In the genomic region with DNA sequence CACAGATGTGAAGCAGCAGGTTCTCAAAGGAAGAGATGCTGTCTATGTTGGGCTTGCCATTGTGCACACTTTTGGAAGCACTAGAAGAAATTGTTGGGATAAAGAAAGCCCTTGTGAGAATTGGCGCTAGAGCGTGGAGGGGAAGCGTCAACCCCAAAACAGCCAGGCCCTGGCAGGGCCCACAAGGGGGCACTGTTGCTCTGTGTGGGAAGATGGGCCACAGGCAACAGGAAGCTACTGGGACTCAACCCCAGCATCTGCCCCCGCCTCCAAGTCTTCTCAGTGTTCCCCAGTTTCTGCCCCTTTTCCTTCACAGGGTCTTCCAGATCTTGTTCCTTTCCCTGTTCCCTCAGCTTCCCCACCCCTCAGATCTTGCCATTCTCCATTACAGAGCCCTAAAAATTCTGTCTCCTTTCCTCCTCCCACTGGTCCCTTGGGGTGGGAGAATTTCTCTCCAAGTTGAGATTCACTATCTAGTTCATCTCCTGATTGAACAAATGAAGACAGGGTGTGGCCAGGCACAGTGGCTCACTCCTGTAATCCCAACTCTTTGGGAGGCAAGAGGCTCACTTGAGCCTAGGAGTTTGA, we compare ENCODE assay signal across 9 cellular contexts.
DNase-seq lines count a peak whose midpoint lies in the region; ATAC-seq, FAIRE-seq and TF ChIP-seq lines count a peak whose summit lies in the region.
"Had no signal": no experiment of that assay in that cellular context is flagged by ENCODE, and none has a peak within 500 bp of the region (broad histone marks: within the 10 kb centered on the region; RNA-seq: fewer than 3 reads in every experiment).

No MANE protein-coding gene starts in this region.

- H4K8ac ChIP-seq in H1 (ENCODE audit: extremely low read depth, insufficient read depth, low read length), result no peak overlapping the region

- H4K5ac ChIP-seq in H1 (ENCODE audit: insufficient read length, low read depth, low read length), result no peak overlapping the region

- FAIRE-seq in H54 (lab: Jason Lieb, UNC), result peak; percentile 67
- peak; percentile 92 for FAIRE-seq in H1 (lab: Jason Lieb, UNC)
- FAIRE-seq: colon had no signal

- TF ChIP-seq POLR2A in H54 (IDR thresholded peaks at IDR 0.05; ENCODE audit: low read depth, low read length) (no peak), H1 (IDR thresholded peaks at IDR 0.05; ENCODE audit: control extremely low read depth in 1 of 2, low read depth in 2 of 2, low read length in 2 of 2) (no peak)

- TF ChIP-seq EP300 in H1 (IDR thresholded peaks at IDR 0.05; ENCODE audit: borderline replicate concordance in 1 of 2, low read depth in 2 of 2, low read length in 2 of 2), result no peak

- H3K4me3 Mint-ChIP-seq in activated CD4-positive, alpha-beta memory T cell treated with anti-CD3 and anti-CD28 coated beads for 36 hours, result no peak overlapping the region

- no peaks in the 10 kb centered on the region for H3K36me3 Mint-ChIP-seq in activated CD4-positive, alpha-beta memory T cell treated with anti-CD3 and anti-CD28 coated beads for 36 hours

- no peaks in the 10 kb centered on the region for H3K36me3 ChIP-seq in H1 (ENCODE audit: control insufficient read depth in 2 of 4, insufficient read depth in 4 of 4, low read length in 3 of 4)

- H3K9me3 Mint-ChIP-seq in activated CD4-positive, alpha-beta memory T cell treated with anti-CD3 and anti-CD28 coated beads for 36 hours, result no peaks in the 10 kb centered on the region

- no peak overlapping the region for H3K4me3 ChIP-seq in H1 (ENCODE audit: extremely low read depth in 1 of 4, insufficient read depth in 2 of 4, low read depth in 3 of 4, low read length in 4 of 4)

- no peak overlapping the region for H2BK5ac ChIP-seq in H1 (ENCODE audit: low read depth, low read length)

- no peak overlapping the region for H3K27ac ChIP-seq in H1 (ENCODE audit: low read depth, low read length)

- peaks cover 4% of the 10 kb centered on the region for H3K27me3 Mint-ChIP-seq in activated CD4-positive, alpha-beta memory T cell treated with anti-CD3 and anti-CD28 coated beads for 36 hours

- H3K4ac ChIP-seq in H1 (replicated peaks; ENCODE audit: insufficient read length, low read depth, low read length), result no peak overlapping the region

- H3K18ac ChIP-seq in H1 (ENCODE audit: extremely low read depth, low read length), result no peak overlapping the region

- TF ChIP-seq CTCF in H1 (IDR thresholded peaks at IDR 0.05; ENCODE audit: control extremely low read depth in 1 of 3, insufficient read depth in 1 of 3, low read depth in 1 of 3, low read length in 3 of 3), result peak; percentile 76 to 81 (median 79)

- intact Hi-C loops in activated CD4-positive, alpha-beta memory T cell treated with anti-CD3 and anti-CD28 coated beads for 36 hours (cut with micrococcal nuclease), result loop anchor here (1.0 to 5.0 kb wide), 3 partner anchors 75 to 489 kb away; partner anchors contain the start of gene EFNB1

- POLR2A ChIA-PET in activated CD4-positive, alpha-beta memory T cell treated with anti-CD3 and anti-CD28 coated beads for 36 hours (lab: Charles Lee), result no interaction called here
- POLR2A ChIA-PET in H1 (lab: Charles Lee; ENCODE audit: partially characterized antibody), result interaction anchor here (1.1 to 1.4 kb wide), 2 partner anchors 23 to 76 kb away, joined by 3 to 4 read pairs; no protein-coding TSS in a partner anchor

- no peaks in the 10 kb centered on the region for H4K20me1 ChIP-seq in H1 (replicated peaks in 1 of 2; ENCODE audit: control insufficient read depth in 1 of 2, insufficient read depth in 2 of 2, low read length in 2 of 2)

- peaks cover 2% of the 10 kb centered on the region for H3K4me1 Mint-ChIP-seq in activated CD4-positive, alpha-beta memory T cell treated with anti-CD3 and anti-CD28 coated beads for 36 hours (ENCODE audit: low read depth)

- no peak overlapping the region for H3K23ac ChIP-seq in H1 (ENCODE audit: insufficient read length)

- H2AFZ ChIP-seq in H1 (ENCODE audit: low read length), result peak overlapping the region; percentile 81; the same call in 1 of the 2 replicates

- H2BK120ac ChIP-seq in H1 (replicated peaks; ENCODE audit: low read depth, low read length), result no peak overlapping the region

- DNase-seq in GM03348 (ENCODE audit: low spot score) (peak; percentile 73), H54 (ENCODE audit: insufficient read length, low spot score) (peak; percentile 54), NCI-H2107 treated with DMSO at 0.1 percent for 48 hours (lab: John Stamatoyannopoulos, UW; ENCODE audit: unreplicated experiment) (peak; percentile 21), H1 (ENCODE audit: low read depth in 1 of 2, low spot score in 2 of 2) (peak; percentile 10 to 84), midbrain (lab: John Stamatoyannopoulos, UW) (peak; percentile 7)
- peak; percentile 77 for DNase-seq in activated CD4-positive, alpha-beta memory T cell treated with anti-CD3 and anti-CD28 coated beads for 36 hours
- peak in 5 of 6 experiments; percentile 5 to 59 (median 35) for DNase-seq in stimulated activated naive CD4-positive, alpha-beta T cell (lab: John Stamatoyannopoulos, UW)

- no peak for ATAC-seq in HG03460 (IDR thresholded peaks at IDR 0.05; ENCODE audit: unreplicated experiment)

- TF ChIP-seq RAD21 in H1 (IDR thresholded peaks at IDR 0.05 in 1 of 2, conservative IDR thresholded peaks at IDR 0.05 in 1 of 2; ENCODE audit: low read depth in 2 of 2, low read length in 2 of 2), result peak; percentile 87 to 88

- no peak overlapping the region for H3K4me2 ChIP-seq in H1 (ENCODE audit: insufficient read depth in 1 of 2, low read depth in 2 of 2, low read length in 2 of 2)

- WGBS in H1 (ENCODE audit: extremely low coverage in 1 of 2, insufficient coverage in 1 of 2, insufficient read length in 1 of 2, insufficient replicate concordance in 2 of 2, low coverage in 1 of 2, low lambda C conversion rate in 2 of 2, missing lambda C conversion rate in 1 of 2), 2 experiments, result 15% methylated on average over 4 of the region's 4 CpGs; no CpG with 5 or more reads in 1 of the 2 experiments

- no peak overlapping the region for H3K56ac ChIP-seq in H1 (replicated peaks; ENCODE audit: insufficient read length, low read depth, low read length)

- no peak overlapping the region for H3K9ac ChIP-seq in H1 (replicated peaks in 1 of 4; ENCODE audit: extremely low read depth in 1 of 4, low read depth in 3 of 4, low read length in 3 of 4)

- no peak overlapping the region for H4K91ac ChIP-seq in H1 (replicated peaks; ENCODE audit: insufficient read length, low read length)

- H3K27ac Mint-ChIP-seq in activated CD4-positive, alpha-beta memory T cell treated with anti-CD3 and anti-CD28 coated beads for 36 hours, result no peak overlapping the region

- no peaks in the 10 kb centered on the region for H3K4me1 ChIP-seq in H1 (replicated peaks in 1 of 4; ENCODE audit: control insufficient read depth in 3 of 4, insufficient read depth in 4 of 4, low read length in 3 of 4)

- CTCF ChIA-PET in activated CD4-positive, alpha-beta memory T cell treated with anti-CD3 and anti-CD28 coated beads for 36 hours (lab: Charles Lee), result interaction anchor here (0.6 to 5.4 kb wide), 13 partner anchors 16 to 654 kb away, joined by 3 to 52 read pairs (median 6); no protein-coding TSS in a partner anchor
- CTCF ChIA-PET in H1 (lab: Charles Lee; ENCODE audit: partially characterized antibody), result interaction anchor here (0.6 to 7.8 kb wide), 17 partner anchors 9 to 657 kb away, joined by 3 to 94 read pairs (median 4); no protein-coding TSS in a partner anchor

- H2BK15ac ChIP-seq in H1 (ENCODE audit: low read length), result no peak overlapping the region

- H3K14ac ChIP-seq in H1 (ENCODE audit: insufficient read length), result no peak overlapping the region

- no peaks in the 10 kb centered on the region for H3K79me2 ChIP-seq in H1 (ENCODE audit: control insufficient read depth in 1 of 2, insufficient read depth in 2 of 2, low read length in 2 of 2)

- no peaks in the 10 kb centered on the region for H3K79me1 ChIP-seq in H1 (ENCODE audit: low read depth, low read length)

- H2BK12ac ChIP-seq in H1 (ENCODE audit: low read depth, low read length), result no peak overlapping the region

- H3K27me3 ChIP-seq in H1 (replicated peaks in 1 of 4; ENCODE audit: control insufficient read depth in 3 of 4, extremely low read depth in 1 of 4, insufficient read depth in 3 of 4, low read length in 3 of 4), result no peaks in the 10 kb centered on the region

- no peak overlapping the region for H2BK20ac ChIP-seq in H1 (ENCODE audit: low read length)

- no peaks in the 10 kb centered on the region for H3K23me2 ChIP-seq in H1 (ENCODE audit: low read depth, low read length)

- H2AK5ac ChIP-seq in H1 (ENCODE audit: low read depth, low read length), result no peak overlapping the region

- H3K9me3 ChIP-seq in H1 (ENCODE audit: insufficient read depth in 2 of 2, low read depth in 1 of 2, low read length in 1 of 2), result no peaks in the 10 kb centered on the region

TF ChIP-seq in H1, 55 proteins besides CTCF, POLR2A, EP300 and RAD21 (continues in another document):
- TF ChIP-seq TCF12 (IDR thresholded peaks at IDR 0.05; ENCODE audit: low read depth, low read length) (no peak), SIRT6 (IDR thresholded peaks at IDR 0.05; ENCODE audit: low read length) (no peak), BRCA1 (IDR thresholded peaks at IDR 0.05; ENCODE audit: low read depth, low read length) (no peak), CTBP2 (IDR thresholded peaks at IDR 0.05; ENCODE audit: borderline replicate concordance, insufficient read depth, insufficient read length, low read length) (no peak), JUN (IDR thresholded peaks at IDR 0.05; ENCODE audit: low read depth, low read length) (no peak), TEAD4 (IDR thresholded peaks at IDR 0.05; ENCODE audit: low read depth, low read length) (no peak), SP4 (IDR thresholded peaks at IDR 0.05; ENCODE audit: low read length) (no peak), POU5F1 (IDR thresholded peaks at IDR 0.05; ENCODE audit: low read depth, low read length) (no peak), SIX5 (IDR thresholded peaks at IDR 0.05; ENCODE audit: low read depth, low read length) (no peak), EGR1 (IDR thresholded peaks at IDR 0.05; ENCODE audit: borderline replicate concordance, low read depth, low read length) (no peak)
- TF ChIP-seq, protein P1, sequence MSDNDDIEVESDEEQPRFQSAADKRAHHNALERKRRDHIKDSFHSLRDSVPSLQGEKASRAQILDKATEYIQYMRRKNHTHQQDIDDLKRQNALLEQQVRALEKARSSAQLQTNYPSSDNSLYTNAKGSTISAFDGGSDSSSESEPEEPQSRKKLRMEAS (IDR thresholded peaks at IDR 0.05), result no peak
- TF ChIP-seq, protein P2, sequence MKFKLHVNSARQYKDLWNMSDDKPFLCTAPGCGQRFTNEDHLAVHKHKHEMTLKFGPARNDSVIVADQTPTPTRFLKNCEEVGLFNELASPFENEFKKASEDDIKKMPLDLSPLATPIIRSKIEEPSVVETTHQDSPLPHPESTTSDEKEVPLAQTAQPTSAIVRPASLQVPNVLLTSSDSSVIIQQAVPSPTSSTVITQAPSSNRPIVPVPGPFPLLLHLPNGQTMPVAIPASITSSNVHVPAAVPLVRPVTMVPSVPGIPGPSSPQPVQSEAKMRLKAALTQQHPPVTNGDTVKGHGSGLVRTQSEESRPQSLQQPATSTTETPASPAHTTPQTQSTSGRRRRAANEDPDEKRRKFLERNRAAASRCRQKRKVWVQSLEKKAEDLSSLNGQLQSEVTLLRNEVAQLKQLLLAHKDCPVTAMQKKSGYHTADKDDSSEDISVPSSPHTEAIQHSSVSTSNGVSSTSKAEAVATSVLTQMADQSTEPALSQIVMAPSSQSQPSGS (IDR thresholded peaks at IDR 0.05; ENCODE audit: low read length), result no peak

Comparison
In these comparisons a context has a peak if more than half of its experiments do, and no peak if none do; other contexts are left out.
1. DNase-seq: peak in every context shown above with its lines; median percentile 77 in activated CD4-positive, alpha-beta memory T cell treated with anti-CD3 and anti-CD28 coated beads for 36 hours; 73 in GM03348; 54 in H54; 47 in H1; 35 in stimulated activated naive CD4-positive, alpha-beta T cell; 21 in NCI-H2107 treated with DMSO at 0.1 percent for 48 hours; 7 in midbrain.